In the genomic region with DNA sequence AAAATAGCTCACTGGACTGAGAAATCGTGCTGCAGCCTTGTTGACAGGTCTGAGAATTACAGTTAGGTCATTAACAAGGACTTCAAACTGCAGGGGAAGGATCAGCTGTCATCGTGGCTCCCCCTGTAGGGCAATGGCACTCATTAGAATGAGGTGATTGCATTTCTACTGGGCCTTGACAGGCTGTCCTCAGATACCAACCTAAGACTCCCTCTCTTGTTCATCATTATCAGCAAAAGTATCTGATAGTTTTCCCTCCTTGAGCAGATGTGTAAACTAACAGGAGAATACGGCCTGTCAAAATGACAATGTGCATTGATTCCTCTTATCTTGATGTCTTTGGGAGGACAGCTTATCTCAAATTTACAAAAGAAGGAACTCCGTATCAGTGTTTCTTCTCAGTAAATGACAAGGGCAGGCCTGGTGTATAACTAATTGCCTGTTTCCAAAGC, we compare ENCODE assay signal across 8 cellular contexts.
DNase-seq lines count a peak whose midpoint lies in the region; ATAC-seq and TF ChIP-seq lines count a peak whose summit lies in the region.

No MANE protein-coding gene starts in this region.

- H3K4me3 Mint-ChIP-seq in mesothelial cell of epicardium, result no peak overlapping the region
- no peak overlapping the region for H3K4me3 Mint-ChIP-seq in natural killer cell

- TF ChIP-seq CTCF in GM12873 (IDR thresholded peaks at IDR 0.05; ENCODE audit: insufficient read depth, low read depth, low read length, missing control alignments) (peak; percentile 67), mesothelial cell of epicardium (IDR thresholded peaks at IDR 0.05; ENCODE audit: unreplicated experiment) (no peak), natural killer cell (IDR thresholded peaks at IDR 0.05) (no peak)

- ATAC-seq in GM21723 (IDR thresholded peaks at IDR 0.05; ENCODE audit: unreplicated experiment) (peak; percentile 74), natural killer cell (no peak)

- peaks cover 4% of the 10 kb centered on the region for H3K9me3 Mint-ChIP-seq in mesothelial cell of epicardium
- H3K9me3 Mint-ChIP-seq in natural killer cell, result peaks cover 8 to 15% of the 10 kb centered on the region in 2 donors

- H3K27ac Mint-ChIP-seq in mesothelial cell of epicardium (no peak overlapping the region), natural killer cell (no peak overlapping the region)

- H3K36me3 Mint-ChIP-seq in mesothelial cell of epicardium, result no peaks in the 10 kb centered on the region
- no peaks in the 10 kb centered on the region for H3K36me3 Mint-ChIP-seq in natural killer cell

- DNase-seq in NAMALWA (ENCODE audit: low spot score), result peak; percentile 80
- peak; percentile 1 to 13 for DNase-seq in activated CD4-positive, alpha-beta T cell treated with anti-CD3 and anti-CD28 coated beads, Interleukin-2, amount 50 U/mL, for 48 hours
- DNase-seq in kidney tubule cell (ENCODE audit: low spot score), result peak; percentile 69
- DNase-seq in mesothelial cell of epicardium (ENCODE audit: low spot score in 2 of 2, unreplicated experiment in 2 of 2), result no peak
- no peak for DNase-seq in natural killer cell
- DNase-seq in effector CD4-positive, alpha-beta T cell, result no peak

- no peaks in the 10 kb centered on the region for H3K27me3 Mint-ChIP-seq in mesothelial cell of epicardium (ENCODE audit: low read depth)
- no peaks in the 10 kb centered on the region for H3K27me3 Mint-ChIP-seq in natural killer cell (ENCODE audit: low read depth in 2 of 2)

- H3K4me1 Mint-ChIP-seq in mesothelial cell of epicardium (peaks cover 7% of the 10 kb centered on the region), natural killer cell (no peaks in the 10 kb centered on the region)

- intact Hi-C loops in natural killer cell (cut with micrococcal nuclease), result no loop called here

Comparison
In these comparisons a context has a peak if more than half of its experiments do, and no peak if none do; other contexts are left out.
1. DNase-seq: peak in NAMALWA (single experiment), activated CD4-positive, alpha-beta T cell treated with anti-CD3 and anti-CD28 coated beads, Interleukin-2, amount 50 U/mL, for 48 hours (2 of 2) and kidney tubule cell (single experiment); none in mesothelial cell of epicardium (0 of 2), natural killer cell (single experiment) and effector CD4-positive, alpha-beta T cell (single experiment).